In genomic region chr1:3029991-3030662, GRCh38 we compare ENCODE assay signal across 16 cellular contexts. TPM values are rescaled to one million over a fixed set of nuclear protein-coding genes. Genes with fewer than 3 reads are reported as not detected.
"Had no signal": no experiment of that assay in that cellular context is flagged by ENCODE, and none has a peak within 500 bp of the region (broad histone marks: within the 10 kb centered on the region; RNA-seq: fewer than 3 reads in every experiment).

No MANE protein-coding gene starts in this region.

- H3K27ac ChIP-seq: ovary, SJSA1, thyroid gland had no signal

- H3K36me3 Mint-ChIP-seq: activated naive CD4-positive, alpha-beta T cell treated with anti-CD3 and anti-CD28 coated beads, Interleukin-2, amount 50 U/mL, for 24 hours had no signal

- DNase-seq: activated CD4-positive, alpha-beta T cell treated with anti-CD3 and anti-CD28 coated beads for 1 hour; activated CD4-positive, alpha-beta T cell treated with anti-CD3 and anti-CD28 coated beads, Interleukin-2, amount 50 U/mL, for 48 hours; central memory CD4-positive, alpha-beta T cell; dermis blood vessel endothelial cell; mammary epithelial cell; nephron progenitor cell; stimulated activated CD4-positive, alpha-beta T cell treated with anti-CD3 and anti-CD28 coated beads, Interleukin-4, amount 100 ng/mL, for 4 hours; stimulated activated naive CD8-positive, alpha-beta T cell treated with anti-CD3 and anti-CD28 coated beads, Interleukin-15, amount 100 ng/mL, for 72 hours; SW 1271; thyroid gland had no signal

- H3K9me3 ChIP-seq: ovary, SJSA1, thyroid gland had no signal

- H3K27ac Mint-ChIP-seq: activated naive CD4-positive, alpha-beta T cell treated with anti-CD3 and anti-CD28 coated beads, Interleukin-2, amount 50 U/mL, for 24 hours; nephron progenitor cell; T-helper 2 cell treated with Interferon-gamma antibody and Interleukin-4, amounts not matched to agents 5 μg/mL and 100 μg/mL, for 36 hours had no signal

- ATAC-seq: esophagus mucosa; stimulated activated naive CD8-positive, alpha-beta T cell treated with anti-CD3 and anti-CD28 coated beads, Interleukin-15, amount 100 ng/mL, for 72 hours had no signal

- H3K9me3 Mint-ChIP-seq: activated naive CD4-positive, alpha-beta T cell treated with anti-CD3 and anti-CD28 coated beads, Interleukin-2, amount 50 U/mL, for 24 hours; stimulated activated naive CD8-positive, alpha-beta T cell treated with anti-CD3 and anti-CD28 coated beads, Interleukin-15, amount 100 ng/mL, for 72 hours; T-helper 2 cell treated with Interferon-gamma antibody and Interleukin-4, amounts not matched to agents 5 μg/mL and 100 μg/mL, for 36 hours had no signal

- H3K27me3 Mint-ChIP-seq: activated naive CD4-positive, alpha-beta T cell treated with anti-CD3 and anti-CD28 coated beads, Interleukin-2, amount 50 U/mL, for 24 hours had no signal

- H3K4me3 Mint-ChIP-seq: activated naive CD4-positive, alpha-beta T cell treated with anti-CD3 and anti-CD28 coated beads, Interleukin-2, amount 50 U/mL, for 24 hours; nephron progenitor cell; stimulated activated naive CD8-positive, alpha-beta T cell treated with anti-CD3 and anti-CD28 coated beads, Interleukin-15, amount 100 ng/mL, for 72 hours; T-helper 2 cell treated with Interferon-gamma antibody and Interleukin-4, amounts not matched to agents 5 μg/mL and 100 μg/mL, for 36 hours had no signal

- H3K27me3 ChIP-seq: ovary, thyroid gland had no signal

- H3K4me3 ChIP-seq: ovary, SJSA1, thyroid gland had no signal

- H3K36me3 ChIP-seq: ovary, SJSA1, thyroid gland had no signal

- H3K4me1 ChIP-seq: SJSA1, thyroid gland had no signal

- H3K4me1 Mint-ChIP-seq: nephron progenitor cell had no signal

RNA-seq across cellular contexts. Expression of gene ACTRT2, which starts 8.9 kb away (rescaled TPM):
- total RNA-seq: dermis blood vessel endothelial cell, esophagus mucosa, mammary epithelial cell, ovary, SJSA1, skeletal muscle tissue had no signal

RNA-seq across cellular contexts. Expression of gene PRDM16, which starts 38.9 kb away (rescaled TPM):
- total RNA-seq: dermis blood vessel endothelial cell, mammary epithelial cell had no signal
